In the genomic region with DNA sequence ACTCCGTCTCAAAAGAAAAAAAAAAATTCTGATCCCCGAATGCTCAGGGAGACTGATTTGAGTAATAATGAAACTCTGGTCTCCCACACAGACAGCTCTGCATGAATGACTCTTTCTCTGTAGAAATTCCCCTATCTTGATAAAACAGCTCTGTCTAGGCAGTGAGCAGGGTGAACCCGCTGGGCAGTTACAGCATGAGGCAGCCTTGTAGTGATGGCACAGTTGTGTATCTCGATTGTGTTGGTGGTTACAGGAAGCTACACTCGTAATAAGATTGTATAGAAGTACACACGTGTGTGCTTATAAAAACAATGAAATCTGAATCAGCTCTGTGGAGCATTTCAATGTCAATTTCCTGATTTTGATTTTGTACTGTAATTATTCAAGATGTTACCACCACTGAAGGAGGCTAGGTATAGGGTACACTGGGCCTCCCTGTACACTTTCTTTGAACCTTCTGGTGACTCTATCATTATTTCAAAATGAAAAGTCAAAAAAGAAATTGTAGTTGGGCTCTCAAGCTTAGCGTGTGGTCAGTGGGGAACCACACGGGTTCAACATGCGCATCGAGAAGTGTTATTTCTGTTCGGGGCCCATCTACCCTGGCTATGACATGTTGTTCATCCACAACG, we compare ENCODE assay signal across 8 cellular contexts. TPM values are rescaled to one million over a fixed set of nuclear protein-coding genes. Genes with fewer than 3 reads are reported as not detected.
DNase-seq lines count a peak whose midpoint lies in the region; ATAC-seq and TF ChIP-seq lines count a peak whose summit lies in the region.

No MANE protein-coding gene starts in this region.

- peak; percentile 27 to 34 for DNase-seq in activated CD4-positive, alpha-beta T cell treated with anti-CD3 and anti-CD28 coated beads for 24 hours (ENCODE audit: low read depth in 2 of 2)
- no peak for DNase-seq in activated CD4-positive, alpha-beta T cell treated with anti-CD3 and anti-CD28 coated beads, Interleukin-2, amount 50 U/mL, for 4 hours
- peak; percentile 77 for DNase-seq in activated naive CD4-positive, alpha-beta T cell treated with anti-CD3 and anti-CD28 coated beads for 36 hours
- DNase-seq in stimulated activated CD8-positive, alpha-beta memory T cell treated with anti-CD3 and anti-CD28 coated beads, Interleukin-4, amount 100 ng/mL, for 48 hours = peak; percentile 64
- DNase-seq in D341Med (ENCODE audit: low spot score) = no peak
- DNase-seq in ureter (ENCODE audit: low spot score) = no peak
- no peak for DNase-seq in H9

- no peak overlapping the region for H2AFZ ChIP-seq in H9 (ENCODE audit: low read length)

- H4K91ac ChIP-seq in H9 (ENCODE audit: insufficient read length, low read depth, low read length) = no peak overlapping the region

- CTCF ChIA-PET in activated naive CD4-positive, alpha-beta T cell treated with anti-CD3 and anti-CD28 coated beads for 36 hours (lab: Charles Lee) = interaction anchor here (0.5 to 1.1 kb wide), 4 partner anchors 9 to 299 kb away, joined by 3 to 5 read pairs (median 3); no protein-coding TSS in a partner anchor

- no peak overlapping the region for H3K14ac ChIP-seq in H9 (ENCODE audit: insufficient read depth, low read length)

- H3K23me2 ChIP-seq in H9 (ENCODE audit: insufficient read length, low read depth, low read length, poor library complexity, severe bottlenecking) = no peaks in the 10 kb centered on the region

- H3K4me3 Mint-ChIP-seq in activated naive CD4-positive, alpha-beta T cell treated with anti-CD3 and anti-CD28 coated beads for 36 hours = no peak overlapping the region
- H3K4me3 Mint-ChIP-seq in H9 = no peak overlapping the region

- WGBS in H9 (ENCODE audit: extremely low coverage, insufficient read length, low lambda C conversion rate) = no CpG with 5 or more reads among the region's 12 CpGs

- H2BK15ac ChIP-seq in H9 (ENCODE audit: low read depth, low read length) = no peak overlapping the region

- no peak overlapping the region for H3K56ac ChIP-seq in H9 (ENCODE audit: insufficient read length, low read depth, low read length)

- no peak overlapping the region for H2BK20ac ChIP-seq in H9 (ENCODE audit: low read depth, low read length, poor library complexity, severe bottlenecking)

- H3K23ac ChIP-seq in H9 (ENCODE audit: insufficient read length, low read depth, low read length) = no peak overlapping the region

- no peak overlapping the region for H2BK12ac ChIP-seq in H9 (ENCODE audit: insufficient read length, low read depth, low read length)

- H3K9me3 Mint-ChIP-seq in activated naive CD4-positive, alpha-beta T cell treated with anti-CD3 and anti-CD28 coated beads for 36 hours = no peaks in the 10 kb centered on the region
- no peaks in the 10 kb centered on the region for H3K9me3 Mint-ChIP-seq in H9

- peaks cover 15% of the 10 kb centered on the region for H3K27me3 Mint-ChIP-seq in activated naive CD4-positive, alpha-beta T cell treated with anti-CD3 and anti-CD28 coated beads for 36 hours (ENCODE audit: low read depth)
- H3K27me3 Mint-ChIP-seq in H9 (ENCODE audit: low read depth) = peaks cover 4% of the 10 kb centered on the region; the same call in 1 of the 2 replicates

- H3K4ac ChIP-seq in H9 (ENCODE audit: low read depth, low read length) = no peak overlapping the region

- ATAC-seq in HG03108 (IDR thresholded peaks at IDR 0.05; ENCODE audit: unreplicated experiment) = peak; percentile 85

- no peak overlapping the region for H3K9ac ChIP-seq in H9 (ENCODE audit: extremely low read depth, insufficient read length, low read length)

- no peak overlapping the region for H4K5ac ChIP-seq in H9 (ENCODE audit: insufficient read length, low read depth, low read length)

- H3K27me3 ChIP-seq in H9 (ENCODE audit: insufficient read depth, low read length) = no peaks in the 10 kb centered on the region

- no peaks in the 10 kb centered on the region for H3K79me1 ChIP-seq in H9 (ENCODE audit: insufficient read depth, low read depth, low read length, poor library complexity, severe bottlenecking)

- H4K20me1 ChIP-seq in H9 (ENCODE audit: control insufficient read depth, insufficient read depth, insufficient read length) = no peaks in the 10 kb centered on the region

- no peak for TF ChIP-seq CTCF in H9 (conservative IDR thresholded peaks at IDR 0.05)

- no peak overlapping the region for H4K8ac ChIP-seq in H9 (replicated peaks; ENCODE audit: insufficient read length, low read depth, low read length)

- H3K9me3 ChIP-seq in H9 (ENCODE audit: control insufficient read depth, low read depth, low read length) = no peaks in the 10 kb centered on the region

- H3K18ac ChIP-seq in H9 (ENCODE audit: insufficient read length, low read depth, low read length) = no peak overlapping the region

- H3K36me3 Mint-ChIP-seq in activated naive CD4-positive, alpha-beta T cell treated with anti-CD3 and anti-CD28 coated beads for 36 hours (ENCODE audit: low read depth) = no peaks in the 10 kb centered on the region
- no peaks in the 10 kb centered on the region for H3K36me3 Mint-ChIP-seq in H9 (ENCODE audit: insufficient read depth in 1 of 3, low read depth in 3 of 3)

- H3K27ac ChIP-seq in H9 (ENCODE audit: insufficient read length, low read depth, low read length) = no peak overlapping the region

- no peak overlapping the region for H3K4me2 ChIP-seq in H9 (ENCODE audit: insufficient read depth, insufficient read length, low read length)

- intact Hi-C loops in activated naive CD4-positive, alpha-beta T cell treated with anti-CD3 and anti-CD28 coated beads for 36 hours (cut with micrococcal nuclease) = loop anchor here (1.0 to 10.0 kb wide), 8 partner anchors 168 to 1517 kb away; a partner anchor contains a TSS

- no peak overlapping the region for H2BK5ac ChIP-seq in H9 (ENCODE audit: insufficient read length, low read length)

- H3K79me2 ChIP-seq in H9 (ENCODE audit: insufficient read depth, low read length) = no peaks in the 10 kb centered on the region

- no peak overlapping the region for H3T11ph ChIP-seq in H9 (ENCODE audit: low read length)

- H3K4me1 Mint-ChIP-seq in activated naive CD4-positive, alpha-beta T cell treated with anti-CD3 and anti-CD28 coated beads for 36 hours (ENCODE audit: low read depth) = peaks cover 37% of the 10 kb centered on the region
- peaks cover under 1 to 2% of the 10 kb centered on the region in 2 experiments; a peak in 2 of 4 replicates for H3K4me1 Mint-ChIP-seq in H9

- no peak overlapping the region for H2BK120ac ChIP-seq in H9 (ENCODE audit: low read depth, low read length, poor library complexity, severe bottlenecking)

- H2AK5ac ChIP-seq in H9 (ENCODE audit: insufficient read length, low read length) = no peak overlapping the region

- peaks cover 1% of the 10 kb centered on the region; the same call in 1 of the 2 replicates for H3K4me1 ChIP-seq in H9 (ENCODE audit: insufficient read depth, low read length)

- H3K27ac Mint-ChIP-seq in activated naive CD4-positive, alpha-beta T cell treated with anti-CD3 and anti-CD28 coated beads for 36 hours = no peak overlapping the region
- H3K27ac Mint-ChIP-seq in H9 = peak overlapping the region in 1 of 3 experiments; percentile 46; a peak in 2 of 7 replicates

RNA-seq across cellular contexts. Expression of a gene that starts 34.9 kb away (rescaled TPM):
- total RNA-seq in activated naive CD4-positive, alpha-beta T cell treated with anti-CD3 and anti-CD28 coated beads for 36 hours = not detected
- 171 TPM for total RNA-seq in ureter
- 0.53 and 1.1 TPM in 2 replicates for total RNA-seq in H9 (2021)

Comparison
In these comparisons a context has a peak if more than half of its experiments do, and no peak if none do; other contexts are left out.
1. DNase-seq: peak in activated CD4-positive, alpha-beta T cell treated with anti-CD3 and anti-CD28 coated beads for 24 hours (2 of 2), activated naive CD4-positive, alpha-beta T cell treated with anti-CD3 and anti-CD28 coated beads for 36 hours (single experiment) and stimulated activated CD8-positive, alpha-beta memory T cell treated with anti-CD3 and anti-CD28 coated beads, Interleukin-4, amount 100 ng/mL, for 48 hours (single experiment); none in activated CD4-positive, alpha-beta T cell treated with anti-CD3 and anti-CD28 coated beads, Interleukin-2, amount 50 U/mL, for 4 hours (0 of 2), D341Med (single experiment), ureter (single experiment) and H9 (single experiment).
2. RNA of a gene that starts 34.9 kb away (total RNA-seq): 171 TPM in ureter (single experiment); 0.53 to 1.1 TPM in H9 and not detected in activated naive CD4-positive, alpha-beta T cell treated with anti-CD3 and anti-CD28 coated beads for 36 hours; every median in the first group is over 10 times any median in the second.